Comparison of ENCODE assay signal across 8 cellular contexts in genomic region chr13:72255908-72256307, GRCh38.
DNase-seq lines count a peak whose midpoint lies in the region; ATAC-seq and TF ChIP-seq lines count a peak whose summit lies in the region.
"Had no signal": no experiment of that assay in that cellular context is flagged by ENCODE, and none has a peak within 500 bp of the region (broad histone marks: within the 10 kb centered on the region; RNA-seq: fewer than 3 reads in every experiment).

No MANE protein-coding gene starts in this region.

- H3K36me3 Mint-ChIP-seq in HFFc6 (ENCODE audit: low read depth) (no peaks in the 10 kb centered on the region), endodermal cell (ENCODE audit: low read depth) (no peaks in the 10 kb centered on the region), progenitor cell of endocrine pancreas (ENCODE audit: insufficient read depth) (no peaks in the 10 kb centered on the region)

- H3K27me3 Mint-ChIP-seq in HFFc6 (ENCODE audit: insufficient read depth) (no peaks in the 10 kb centered on the region), endodermal cell (ENCODE audit: insufficient read depth) (no peaks in the 10 kb centered on the region), progenitor cell of endocrine pancreas (peaks cover 12% of the 10 kb centered on the region)

- H3K27me3 ChIP-seq in endodermal cell (ENCODE audit: control insufficient read depth, insufficient read depth, low read length, poor library complexity, severe bottlenecking) = no peaks in the 10 kb centered on the region
- H3K27me3 ChIP-seq: SJSA1 had no signal

- TF ChIP-seq CTCF in HFFc6 (IDR thresholded peaks at IDR 0.05) (peak; percentile 44; the same call in 1 of the 2 replicates), endodermal cell (conservative IDR thresholded peaks at IDR 0.05) (peak; percentile 90), progenitor cell of endocrine pancreas (IDR thresholded peaks at IDR 0.05; ENCODE audit: unreplicated experiment) (peak; percentile 74)

- H3K27ac ChIP-seq in endodermal cell (ENCODE audit: low read depth, low read length) = no peak overlapping the region
- H3K27ac ChIP-seq: SJSA1 had no signal

- H3K4me3 Mint-ChIP-seq in HFFc6 (peak overlapping the region; percentile 66; the same call in 1 of the 2 replicates), endodermal cell (no peak overlapping the region), progenitor cell of endocrine pancreas (ENCODE audit: low read depth) (no peak overlapping the region)

- H3K36me3 ChIP-seq in endodermal cell (ENCODE audit: control insufficient read depth, insufficient read depth, low read length) = no peaks in the 10 kb centered on the region
- H3K36me3 ChIP-seq: SJSA1 had no signal

- H3K4me3 ChIP-seq in endodermal cell (ENCODE audit: low read length) = no peak overlapping the region
- H3K4me3 ChIP-seq: SJSA1 had no signal

- ATAC-seq in HG02623 (IDR thresholded peaks at IDR 0.05; ENCODE audit: unreplicated experiment) = no peak

- H3K27ac Mint-ChIP-seq in HFFc6 (no peak overlapping the region), endodermal cell (no peak overlapping the region), progenitor cell of endocrine pancreas (no peak overlapping the region)

- peak; percentile 3 for DNase-seq in HFFc6
- DNase-seq in NCI-H460 (ENCODE audit: extremely low read depth, low read depth) = peak; percentile 46
- DNase-seq in endodermal cell = peak; percentile 85
- DNase-seq in progenitor cell of endocrine pancreas (ENCODE audit: low spot score, unreplicated experiment) = peak; percentile 14
- no peak for DNase-seq in activated CD4-positive, CD25-positive, alpha-beta regulatory T cell treated with anti-CD3 and anti-CD28 coated beads, Interleukin-2, amount 50 U/mL, for 72 hours
- DNase-seq in mesenteric fat pad (ENCODE audit: low spot score) = no peak

- WGBS in endodermal cell (ENCODE audit: insufficient coverage in 1 of 2, insufficient read length in 1 of 2), 2 experiments = 42 to 45% methylated on average over 4 to 7 of the region's 7 CpGs

- H3K9ac ChIP-seq in endodermal cell (ENCODE audit: extremely low read depth, low read length, poor library complexity, severe bottlenecking) = no peak overlapping the region

- H3K9me3 Mint-ChIP-seq in HFFc6 (peaks cover 16% of the 10 kb centered on the region; the same call in 1 of the 2 replicates), endodermal cell (no peaks in the 10 kb centered on the region), progenitor cell of endocrine pancreas (ENCODE audit: low read depth) (no peaks in the 10 kb centered on the region)

- H3K4me1 ChIP-seq in endodermal cell (ENCODE audit: control insufficient read depth, insufficient read depth, low read length) = no peaks in the 10 kb centered on the region
- H3K4me1 ChIP-seq: SJSA1 had no signal

- H3K4me1 Mint-ChIP-seq in HFFc6 (ENCODE audit: low read depth) = no peaks in the 10 kb centered on the region
- peaks cover 14% of the 10 kb centered on the region for H3K4me1 Mint-ChIP-seq in endodermal cell
- H3K4me1 Mint-ChIP-seq in progenitor cell of endocrine pancreas (ENCODE audit: low read depth) = peaks cover 2% of the 10 kb centered on the region

- H3K9me3 ChIP-seq in endodermal cell (ENCODE audit: control insufficient read depth, low read length) = no peaks in the 10 kb centered on the region
- H3K9me3 ChIP-seq: SJSA1 had no signal

Comparison
In these comparisons a context has a peak if more than half of its experiments do, and no peak if none do; other contexts are left out.
1. DNase-seq: peak in HFFc6 (single experiment), NCI-H460 (single experiment), endodermal cell (single experiment) and progenitor cell of endocrine pancreas (single experiment); none in activated CD4-positive, CD25-positive, alpha-beta regulatory T cell treated with anti-CD3 and anti-CD28 coated beads, Interleukin-2, amount 50 U/mL, for 72 hours (single experiment) and mesenteric fat pad (single experiment).
2. Peak in every context shown above with its lines, with median percentiles within 50 percentile points of each other: CTCF ChIP-seq.